ENCODE assay signal across 8 cellular contexts in genomic region chr16:4802659-4803287, GRCh38. TPM values are rescaled to one million over a fixed set of nuclear protein-coding genes. Genes with fewer than 3 reads are reported as not detected.
A peak's percentile ranks its signal among the peaks of the same experiment; 100 is the strongest.
DNase-seq lines count a peak whose midpoint lies in the region; ATAC-seq, FAIRE-seq and TF ChIP-seq lines count a peak whose summit lies in the region.

No MANE protein-coding gene starts in this region.

- H3K9me3 Mint-ChIP-seq in endodermal cell: no peaks in the 10 kb centered on the region

- DNase-seq in COLO829 (ENCODE audit: low spot score): peak; percentile 97
- DNase-seq in HTR-8/SVneo (ENCODE audit: insufficient read length, low spot score): peak; percentile 98
- DNase-seq in NOMO-1 treated with dmso at 0.1 percent for 144 hours (lab: John Stamatoyannopoulos, UW; ENCODE audit: unreplicated experiment): peak; percentile 84
- peak; percentile 63 for DNase-seq in activated CD8-positive, alpha-beta memory T cell treated with anti-CD3 and anti-CD28 coated beads, Interleukin-2, amount 50 U/mL, for 24 hours (ENCODE audit: extremely low read depth)
- DNase-seq in endodermal cell: peak; percentile 97
- DNase-seq in stimulated activated CD8-positive, alpha-beta memory T cell treated with anti-CD3 and anti-CD28 coated beads, Interleukin-15, amount 100 ng/mL, for 1 hour (ENCODE audit: low read depth): peak; percentile 76

- peak; percentile 91 for ATAC-seq in GM21390 (IDR thresholded peaks at IDR 0.05; ENCODE audit: unreplicated experiment)

- H3K27ac Mint-ChIP-seq in endodermal cell: peak overlapping the region; percentile 86

- H3K27ac ChIP-seq in endodermal cell (ENCODE audit: low read depth, low read length) (peak overlapping the region; percentile 81), mesodermal cell (ENCODE audit: low read depth, low read length, severe bottlenecking) (peak overlapping the region; percentile 81)

- H3K36me3 ChIP-seq in endodermal cell (ENCODE audit: control insufficient read depth, insufficient read depth, low read length) (peaks cover 26% of the 10 kb centered on the region), mesodermal cell (ENCODE audit: control insufficient read depth, insufficient read depth, low read length) (peaks cover 41% of the 10 kb centered on the region)

- H3K4me1 Mint-ChIP-seq in endodermal cell: peaks cover 9% of the 10 kb centered on the region

- 0% methylated on average over 59 of the region's 59 CpGs; no CpG with 5 or more reads in 1 of the 2 experiments for WGBS in endodermal cell (ENCODE audit: insufficient coverage in 1 of 2, insufficient read length in 1 of 2), 2 experiments
- WGBS in mesodermal cell (ENCODE audit: insufficient coverage in 2 of 2), 2 experiments: 0% methylated on average over 31 to 52 of the region's 59 CpGs

- peaks cover 9% of the 10 kb centered on the region for H3K4me1 ChIP-seq in endodermal cell (ENCODE audit: control insufficient read depth, insufficient read depth, low read length)
- peaks cover 23% of the 10 kb centered on the region for H3K4me1 ChIP-seq in mesodermal cell (ENCODE audit: control insufficient read depth, insufficient read depth, low read length, poor library complexity, severe bottlenecking)

- TF ChIP-seq CTCF in endodermal cell (conservative IDR thresholded peaks at IDR 0.05): peak; percentile 30

- FAIRE-seq in HTR-8/SVneo (lab: Jason Lieb, UNC): peak; percentile 89

- H3K4me3 ChIP-seq in endodermal cell (ENCODE audit: low read length) (peak overlapping the region; percentile 90), mesodermal cell (ENCODE audit: extremely low read depth, insufficient read depth, low read length, poor library complexity, severe bottlenecking) (peak overlapping the region; percentile 68)

- H3K9me3 ChIP-seq in endodermal cell (ENCODE audit: control insufficient read depth, low read length): no peaks in the 10 kb centered on the region
- H3K9me3 ChIP-seq in mesodermal cell (ENCODE audit: control insufficient read depth, low read length): no peaks in the 10 kb centered on the region

- peak overlapping the region; percentile 32 for H3K9ac ChIP-seq in endodermal cell (ENCODE audit: extremely low read depth, low read length, poor library complexity, severe bottlenecking)

- H3K27me3 ChIP-seq in endodermal cell (ENCODE audit: control insufficient read depth, insufficient read depth, low read length, poor library complexity, severe bottlenecking): no peaks in the 10 kb centered on the region

- H3K27me3 Mint-ChIP-seq in endodermal cell (ENCODE audit: insufficient read depth): no peaks in the 10 kb centered on the region

- peaks cover 35% of the 10 kb centered on the region for H3K36me3 Mint-ChIP-seq in endodermal cell (ENCODE audit: low read depth)

- peak overlapping the region; percentile 68 for H3K4me3 Mint-ChIP-seq in endodermal cell

RNA-seq across cellular contexts. Expression of gene ROGDI, which starts 0.3 kb away (rescaled TPM):
- total RNA-seq in endodermal cell: 10 to 100 TPM; 46.2 to 49.0 TPM
- 30.2 TPM for polyA plus RNA-seq in endodermal cell (2013, experiment 1 of 2)
- 28.6 TPM for polyA plus RNA-seq in endodermal cell (2013, experiment 2 of 2)
- 21.3 TPM for polyA plus RNA-seq in mesodermal cell (2013, experiment 1 of 2)
- 19.6 TPM for polyA plus RNA-seq in mesodermal cell (2013, experiment 2 of 2)

RNA-seq across cellular contexts. Expression of gene SMIM22, which starts 7.6 kb away (rescaled TPM):
- total RNA-seq in endodermal cell: not detected
- not detected for polyA plus RNA-seq in endodermal cell (2013, experiment 1 of 2)
- not detected for polyA plus RNA-seq in endodermal cell (2013, experiment 2 of 2)
- not detected for polyA plus RNA-seq in mesodermal cell (2013, experiment 1 of 2)
- polyA plus RNA-seq in mesodermal cell (2013, experiment 2 of 2): not detected

RNA-seq across cellular contexts. Expression of gene SEPTIN12, which starts 14.6 kb away (rescaled TPM):
- under 1 TPM; 0.40 to 0.73 TPM for total RNA-seq in endodermal cell
- 0.57 TPM for polyA plus RNA-seq in endodermal cell (2013, experiment 1 of 2)
- not detected for polyA plus RNA-seq in endodermal cell (2013, experiment 2 of 2)
- not detected for polyA plus RNA-seq in mesodermal cell (2013, experiment 1 of 2)
- not detected for polyA plus RNA-seq in mesodermal cell (2013, experiment 2 of 2)

RNA-seq across cellular contexts. Expression of gene ZNF500, which starts 35.8 kb away (rescaled TPM):
- total RNA-seq in endodermal cell: 10 to 100 TPM; 17.2 to 21.6 TPM
- polyA plus RNA-seq in endodermal cell (2013, experiment 1 of 2): 8.5 TPM
- polyA plus RNA-seq in endodermal cell (2013, experiment 2 of 2): 8.2 TPM
- 7.6 TPM for polyA plus RNA-seq in mesodermal cell (2013, experiment 1 of 2)
- polyA plus RNA-seq in mesodermal cell (2013, experiment 2 of 2): 7.0 TPM

RNA-seq across cellular contexts. Expression of gene GLYR1, which starts 44.3 kb away (rescaled TPM):
- 100 to 1,000 TPM in 1 of 2 donors, 10 to 100 TPM in 1; 99.3 to 108 TPM for total RNA-seq in endodermal cell
- polyA plus RNA-seq in endodermal cell (2013, experiment 1 of 2): 65.6 TPM
- 61.7 TPM for polyA plus RNA-seq in endodermal cell (2013, experiment 2 of 2)
- 57.4 TPM for polyA plus RNA-seq in mesodermal cell (2013, experiment 1 of 2)
- polyA plus RNA-seq in mesodermal cell (2013, experiment 2 of 2): 56.1 TPM

Comparison
In these comparisons a context has a peak if more than half of its experiments do, and no peak if none do; other contexts are left out.
1. Peak in every context shown above with its lines: DNase-seq, ATAC-seq, H3K4me3 ChIP-seq and H3K27ac ChIP-seq.